ENCODE assay signal across 13 cellular contexts in genomic region chr11:31643831-31644230, GRCh38.
DNase-seq lines count a peak whose midpoint lies in the region; ATAC-seq, FAIRE-seq and TF ChIP-seq lines count a peak whose summit lies in the region.
"Had no signal": no experiment of that assay in that cellular context is flagged by ENCODE, and none has a peak within 500 bp of the region (broad histone marks: within the 10 kb centered on the region; RNA-seq: fewer than 3 reads in every experiment).

No MANE protein-coding gene starts in this region.

- no peaks in the 10 kb centered on the region for H3K79me2 ChIP-seq in GM23338 (replicated peaks; ENCODE audit: insufficient read depth)

- H3K36me3 ChIP-seq in GM23338 (ENCODE audit: insufficient read depth) = no peaks in the 10 kb centered on the region
- H3K36me3 ChIP-seq: cardiac muscle cell had no signal

- TF ChIP-seq CTCF in HFF-Myc (IDR thresholded peaks at IDR 0.05; ENCODE audit: low read depth, low read length, missing control alignments) = no peak
- TF ChIP-seq CTCF in choroid plexus epithelial cell (conservative IDR thresholded peaks at IDR 0.05; ENCODE audit: low read depth, low read length) = no peak
- no peak for TF ChIP-seq CTCF in GM23338 (conservative IDR thresholded peaks at IDR 0.05; ENCODE audit: low read depth in 2 of 2)

- H3K36me3 Mint-ChIP-seq in GM23338 (ENCODE audit: low read depth) = no peaks in the 10 kb centered on the region
- H3K36me3 Mint-ChIP-seq: natural killer cell treated with Interleukin-12 subunit alpha and Interleukin-12 subunit beta and Interleukin-15 and Interleukin-18, amount 100 ng/mL, for 72 hours had no signal

- no peak overlapping the region for H3K4me2 ChIP-seq in GM23338

- ATAC-seq in GM23338 = no peak
- ATAC-seq: natural killer cell treated with Interleukin-12 subunit alpha and Interleukin-12 subunit beta and Interleukin-15 and Interleukin-18, amount 100 ng/mL, for 72 hours had no signal

- H3K27ac ChIP-seq in GM23338 (ENCODE audit: low read depth) = no peak overlapping the region
- H3K27ac ChIP-seq: cardiac muscle cell, skin epidermis had no signal

- TF ChIP-seq POLR2A in GM12891 (IDR thresholded peaks at IDR 0.05; ENCODE audit: low read depth, low read length) = no peak

- H3K4me1 ChIP-seq in GM23338 (ENCODE audit: insufficient read depth) = no peaks in the 10 kb centered on the region

- no peaks in the 10 kb centered on the region for H3F3A ChIP-seq in GM23338 (replicated peaks; ENCODE audit: low read depth)

- no peak overlapping the region for H3K27ac Mint-ChIP-seq in GM23338
- H3K27ac Mint-ChIP-seq: natural killer cell treated with Interleukin-12 subunit alpha and Interleukin-12 subunit beta and Interleukin-15 and Interleukin-18, amount 100 ng/mL, for 72 hours had no signal

- no peaks in the 10 kb centered on the region for H4K20me1 ChIP-seq in GM23338 (replicated peaks; ENCODE audit: insufficient read depth)

- H3K4me1 Mint-ChIP-seq in GM23338 = no peaks in the 10 kb centered on the region

- H3K27me3 Mint-ChIP-seq in GM23338 (ENCODE audit: insufficient read depth, low read depth, poor library complexity) = no peaks in the 10 kb centered on the region
- H3K27me3 Mint-ChIP-seq: natural killer cell treated with Interleukin-12 subunit alpha and Interleukin-12 subunit beta and Interleukin-15 and Interleukin-18, amount 100 ng/mL, for 72 hours had no signal

- no peak overlapping the region for H2AFZ ChIP-seq in GM23338

- H3K9me2 ChIP-seq in GM23338 (ENCODE audit: insufficient read depth) = no peaks in the 10 kb centered on the region

- DNase-seq in HFF-Myc (ENCODE audit: extremely low read depth, low read depth) (peak; percentile 29), NCI-H82 (lab: John Stamatoyannopoulos, UW) (peak; percentile 88), choroid plexus epithelial cell (ENCODE audit: low read depth) (peak; percentile 58), smooth muscle cell of the brain vasculature (ENCODE audit: low read depth, low spot score) (peak; percentile 6), SHP77 treated with DMSO at 0.1 percent for 48 hours (lab: John Stamatoyannopoulos, UW) (no peak), GM12891 (ENCODE audit: insufficient read length, low spot score) (no peak), GM23338 (ENCODE audit: low spot score) (no peak)
- DNase-seq: activated T-cell treated with anti-CD3 and anti-CD28 coated beads, Interleukin-2, amount 50 U/mL, for 1 hour; erythroblast; kidney had no signal

- H3K4me3 Mint-ChIP-seq in GM23338 = no peak overlapping the region
- H3K4me3 Mint-ChIP-seq: natural killer cell treated with Interleukin-12 subunit alpha and Interleukin-12 subunit beta and Interleukin-15 and Interleukin-18, amount 100 ng/mL, for 72 hours had no signal

- no peaks in the 10 kb centered on the region for H3K27me3 ChIP-seq in GM23338 (ENCODE audit: insufficient read depth)
- H3K27me3 ChIP-seq: cardiac muscle cell had no signal

- no peaks in the 10 kb centered on the region for H3K9me3 Mint-ChIP-seq in GM23338
- H3K9me3 Mint-ChIP-seq: natural killer cell treated with Interleukin-12 subunit alpha and Interleukin-12 subunit beta and Interleukin-15 and Interleukin-18, amount 100 ng/mL, for 72 hours had no signal

- H3K4me3 ChIP-seq in HFF-Myc (replicated peaks; ENCODE audit: low read depth, low read length) = no peak overlapping the region
- H3K4me3 ChIP-seq in choroid plexus epithelial cell (ENCODE audit: low read depth, low read length) = no peak overlapping the region
- no peak overlapping the region for H3K4me3 ChIP-seq in GM23338
- H3K4me3 ChIP-seq: cardiac muscle cell, skin epidermis had no signal

- FAIRE-seq in GM12891 (lab: Jason Lieb, UNC) = no peak

TF ChIP-seq in GM12891, 5 proteins besides CTCF, POLR2A, EP300 and RAD21:
- TF ChIP-seq POLR2AphosphoS5 (IDR thresholded peaks at IDR 0.05; ENCODE audit: low read depth, low read length) (no peak), PAX5 (IDR thresholded peaks at IDR 0.05; ENCODE audit: insufficient read depth, low read length, severe bottlenecking) (no peak), POU2F2 (IDR thresholded peaks at IDR 0.05; ENCODE audit: low read depth, low read length) (no peak), TAF1 (IDR thresholded peaks at IDR 0.05; ENCODE audit: low read depth, low read length) (no peak), SPI1 (IDR thresholded peaks at IDR 0.05; ENCODE audit: low read depth, low read length) (no peak)

TF ChIP-seq in GM23338, 12 proteins besides CTCF, POLR2A, EP300 and RAD21 (continues in another document):
- TF ChIP-seq STAT1 (IDR thresholded peaks at IDR 0.05; ENCODE audit: unreplicated experiment) = no peak
- TF ChIP-seq POLR2AphosphoS5 (IDR thresholded peaks at IDR 0.05; ENCODE audit: low read depth) = no peak
- no peak for TF ChIP-seq CREB1 (CRISPR knock-in tag; IDR thresholded peaks at IDR 0.05; ENCODE audit: low read depth)
- no peak for TF ChIP-seq ZNF462 (CRISPR knock-in tag; IDR thresholded peaks at IDR 0.05)
- no peak for TF ChIP-seq ZNF331 (CRISPR knock-in tag; IDR thresholded peaks at IDR 0.05; ENCODE audit: low read depth)
- TF ChIP-seq, protein P1, sequence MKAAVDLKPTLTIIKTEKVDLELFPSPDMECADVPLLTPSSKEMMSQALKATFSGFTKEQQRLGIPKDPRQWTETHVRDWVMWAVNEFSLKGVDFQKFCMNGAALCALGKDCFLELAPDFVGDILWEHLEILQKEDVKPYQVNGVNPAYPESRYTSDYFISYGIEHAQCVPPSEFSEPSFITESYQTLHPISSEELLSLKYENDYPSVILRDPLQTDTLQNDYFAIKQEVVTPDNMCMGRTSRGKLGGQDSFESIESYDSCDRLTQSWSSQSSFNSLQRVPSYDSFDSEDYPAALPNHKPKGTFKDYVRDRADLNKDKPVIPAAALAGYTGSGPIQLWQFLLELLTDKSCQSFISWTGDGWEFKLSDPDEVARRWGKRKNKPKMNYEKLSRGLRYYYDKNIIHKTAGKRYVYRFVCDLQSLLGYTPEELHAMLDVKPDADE (IDR thresholded peaks at IDR 0.05) = no peak
- TF ChIP-seq JUNB (IDR thresholded peaks at IDR 0.05; ENCODE audit: unreplicated experiment) = no peak
- TF ChIP-seq ZNF114 (CRISPR knock-in tag; IDR thresholded peaks at IDR 0.05) = no peak
- no peak for TF ChIP-seq EZH2phosphoT487 (IDR thresholded peaks at IDR 0.05; ENCODE audit: unreplicated experiment)
- no peak for TF ChIP-seq NANOG (IDR thresholded peaks at IDR 0.05; ENCODE audit: borderline replicate concordance)
- TF ChIP-seq EZH2 (IDR thresholded peaks at IDR 0.05; ENCODE audit: low read depth, unreplicated experiment) = no peak

Comparison
In these comparisons a context has a peak if more than half of its experiments do, and no peak if none do; other contexts are left out.
1. DNase-seq: peak in HFF-Myc (single experiment), NCI-H82 (single experiment), choroid plexus epithelial cell (single experiment) and smooth muscle cell of the brain vasculature (single experiment); none in SHP77 treated with DMSO at 0.1 percent for 48 hours (single experiment), GM12891 (single experiment) and GM23338 (single experiment).